ENCODE assay signal across 11 cellular contexts in the genomic region with DNA sequence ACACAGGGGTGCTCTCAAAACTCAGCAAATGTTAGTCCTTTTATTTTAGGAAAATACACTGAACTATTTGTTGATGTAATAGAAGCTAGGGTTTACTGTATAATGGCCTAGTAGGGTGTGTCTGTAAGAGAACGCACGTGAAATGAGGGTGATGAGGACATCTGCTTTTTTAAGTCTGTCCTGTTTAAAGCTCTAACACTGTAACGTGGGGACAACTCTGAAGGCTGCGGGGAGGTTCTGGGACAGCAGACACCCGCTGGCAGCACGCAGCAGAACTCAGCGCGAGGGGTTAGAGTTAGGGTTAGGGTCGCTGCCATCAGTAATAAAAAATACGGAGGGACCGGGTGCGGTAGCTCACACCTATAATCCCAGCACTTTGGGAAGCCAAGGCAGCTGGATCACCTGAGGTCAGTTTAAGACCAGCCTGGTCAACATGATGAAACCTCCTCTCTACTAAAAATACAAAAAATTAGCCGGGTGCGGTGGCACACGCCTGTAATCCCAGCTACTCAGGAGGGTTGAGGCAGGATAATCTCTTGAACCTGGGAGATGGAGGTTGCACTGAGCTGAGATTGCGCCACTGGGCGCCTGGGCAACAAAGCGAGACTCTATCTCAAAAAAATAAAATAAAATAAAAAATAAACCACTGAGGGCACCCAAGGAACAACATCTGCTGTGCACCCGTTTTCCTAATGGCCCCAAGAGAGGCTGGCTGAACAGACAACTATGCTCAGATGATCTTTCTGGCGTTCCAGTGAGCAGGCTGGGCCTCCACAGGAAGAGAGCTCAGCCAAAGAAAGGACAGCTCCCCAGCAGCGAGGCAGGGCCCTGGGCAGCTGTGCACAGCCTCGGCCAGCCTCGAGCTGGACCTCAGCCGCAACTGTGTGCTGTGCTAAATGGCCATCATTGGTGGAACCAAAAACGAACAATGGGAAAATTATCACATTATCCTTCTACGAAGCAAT.
DNase-seq lines count a peak whose midpoint lies in the region; ATAC-seq and TF ChIP-seq lines count a peak whose summit lies in the region.
"Had no signal": no experiment of that assay in that cellular context is flagged by ENCODE, and none has a peak within 500 bp of the region (broad histone marks: within the 10 kb centered on the region; RNA-seq: fewer than 3 reads in every experiment).

No MANE protein-coding gene starts in this region.

- intact Hi-C loops in lower lobe of right lung (cut with DNase I) = no loop called here

- no peak for ATAC-seq in lower lobe of right lung
- no peak for ATAC-seq in HG03442 (IDR thresholded peaks at IDR 0.05; ENCODE audit: unreplicated experiment)
- ATAC-seq in HG03354 (IDR thresholded peaks at IDR 0.05; ENCODE audit: poor library complexity, severe bottlenecking, unreplicated experiment) = no peak
- ATAC-seq: stimulated activated naive CD8-positive, alpha-beta T cell treated with anti-CD3 and anti-CD28 coated beads, Interleukin-15, Interleukin-2, amounts not matched to agents 100 U/mL and 50 U/mL, for 24 hours had no signal

- no peaks in the 10 kb centered on the region for H3K9me3 ChIP-seq in lower lobe of right lung

- peaks cover 2% of the 10 kb centered on the region for H3K36me3 ChIP-seq in lower lobe of right lung

- H3K4me1 ChIP-seq in lower lobe of right lung = peaks cover 81% of the 10 kb centered on the region

- peak overlapping the region; percentile 76 for H3K27ac ChIP-seq in lower lobe of right lung
- H3K27ac ChIP-seq in substantia nigra (ENCODE audit: low read depth, low read length, poor library complexity, severe bottlenecking) = peak overlapping the region; percentile 56

- H3K4me3 ChIP-seq in choroid plexus epithelial cell (ENCODE audit: low read depth, low read length) (no peak overlapping the region), lower lobe of right lung (no peak overlapping the region)

- TF ChIP-seq CTCF in choroid plexus epithelial cell (conservative IDR thresholded peaks at IDR 0.05; ENCODE audit: low read depth, low read length) (no peak), lower lobe of right lung (IDR thresholded peaks at IDR 0.05) (no peak)

- DNase-seq in MV-4-11 (lab: John Stamatoyannopoulos, UW) (peak; percentile 42), choroid plexus epithelial cell (ENCODE audit: low read depth) (peak; percentile 82), lower lobe of right lung (no peak), substantia nigra (lab: John Stamatoyannopoulos, UW) (peak in 35 of 49 donors; percentile 11 to 68 (median 46)), NCI-H345 (lab: John Stamatoyannopoulos, UW) (no peak), A172 (ENCODE audit: low spot score) (no peak)
- DNase-seq: activated T-cell treated with anti-CD3 and anti-CD28 coated beads, Interleukin-2, amount 50 U/mL, for 24 hours; NCI-H446; stimulated activated naive CD8-positive, alpha-beta T cell treated with anti-CD3 and anti-CD28 coated beads, Interleukin-15, Interleukin-2, amounts not matched to agents 100 U/mL and 50 U/mL, for 24 hours had no signal

- no peaks in the 10 kb centered on the region for H3K27me3 ChIP-seq in lower lobe of right lung (ENCODE audit: low read depth)

Comparison
In these comparisons a context has a peak if more than half of its experiments do, and no peak if none do; other contexts are left out.
1. DNase-seq: peak in MV-4-11 (single experiment), choroid plexus epithelial cell (single experiment) and substantia nigra (35 of 49); none in lower lobe of right lung (single experiment), NCI-H345 (single experiment) and A172 (single experiment).